In the genomic region with DNA sequence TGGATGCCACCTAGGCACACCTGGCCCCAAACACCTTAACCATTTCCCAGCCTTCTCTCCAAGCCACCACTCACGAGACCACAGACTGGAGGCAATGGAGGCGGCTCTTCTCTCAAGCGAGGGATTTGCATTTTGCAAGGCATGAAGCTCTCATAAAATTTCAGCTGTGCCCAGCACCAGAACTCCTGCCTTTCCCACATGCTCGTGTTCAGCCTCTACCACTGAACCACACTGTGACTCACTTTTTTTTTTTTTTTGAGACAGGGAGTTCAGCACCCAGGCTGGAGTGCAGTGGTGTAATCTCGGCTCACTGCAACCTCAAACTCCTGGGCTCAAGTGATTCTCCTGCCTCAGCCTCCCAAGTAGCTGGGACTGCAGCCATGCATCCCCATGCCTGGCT, we compare ENCODE assay signal across 11 cellular contexts. TPM values are rescaled to one million over a fixed set of nuclear protein-coding genes. Genes with fewer than 3 reads are reported as not detected.
DNase-seq lines count a peak whose midpoint lies in the region; ATAC-seq lines count a peak whose summit lies in the region.
"Had no signal": no experiment of that assay in that cellular context is flagged by ENCODE, and none has a peak within 500 bp of the region (broad histone marks: within the 10 kb centered on the region; RNA-seq: fewer than 3 reads in every experiment).

No MANE protein-coding gene starts in this region.

- no peaks in the 10 kb centered on the region for H3K36me3 Mint-ChIP-seq in T-helper 17 cell (ENCODE audit: low read depth)

- H3K14ac ChIP-seq in mesenchymal stem cell (ENCODE audit: low read length in 2 of 2): no peak overlapping the region

- H3K9me3 ChIP-seq in T-helper 17 cell (ENCODE audit: control insufficient read depth, low read length, poor library complexity, severe bottlenecking) (no peaks in the 10 kb centered on the region), mesenchymal stem cell (ENCODE audit: control insufficient read depth, low read length) (no peaks in the 10 kb centered on the region)

- no peak overlapping the region for H3K27ac ChIP-seq in mesenchymal stem cell (ENCODE audit: low read length, poor library complexity, severe bottlenecking)
- no peak overlapping the region for H3K27ac ChIP-seq in caudate nucleus (ENCODE audit: low read depth, low read length)
- H3K27ac ChIP-seq: cardiac muscle cell had no signal

- peaks cover 2% of the 10 kb centered on the region for H3K4me1 ChIP-seq in mesenchymal stem cell (ENCODE audit: control insufficient read depth, insufficient read depth, low read depth, low read length)

- no peak overlapping the region for H4K91ac ChIP-seq in mesenchymal stem cell (ENCODE audit: low read length)

- no peak overlapping the region for H2BK12ac ChIP-seq in mesenchymal stem cell (ENCODE audit: low read length in 2 of 2)

- no peak overlapping the region for H2AFZ ChIP-seq in mesenchymal stem cell (ENCODE audit: low read depth, low read length)

- no peak overlapping the region for H2BK120ac ChIP-seq in mesenchymal stem cell (ENCODE audit: low read depth, low read length)

- peak; percentile 35 for ATAC-seq in T-helper 17 cell

- DNase-seq in GF-D8 (lab: John Stamatoyannopoulos, UW): peak; percentile 55
- DNase-seq in T-helper 17 cell: no peak
- peak; percentile 38 for DNase-seq in mesenchymal stem cell
- no peak for DNase-seq in NAMALWA (ENCODE audit: low spot score)
- no peak for DNase-seq in D341Med (ENCODE audit: low spot score)
- DNase-seq in caudate nucleus (lab: John Stamatoyannopoulos, UW): no peak
- DNase-seq: COR-L47, head of caudate nucleus, NCI-H748 treated with DMSO at 0.1 percent for 48 hours had no signal

- 63% methylated on average over 5 of the region's 5 CpGs for WGBS in mesenchymal stem cell

- H3K27me3 Mint-ChIP-seq in T-helper 17 cell: no peaks in the 10 kb centered on the region

- H4K8ac ChIP-seq in mesenchymal stem cell (ENCODE audit: low read length): no peak overlapping the region

- no peaks in the 10 kb centered on the region for H3K79me1 ChIP-seq in mesenchymal stem cell (replicated peaks; ENCODE audit: low read length, poor library complexity, severe bottlenecking)

- no peak overlapping the region for H2BK5ac ChIP-seq in mesenchymal stem cell (ENCODE audit: low read depth, low read length, poor library complexity, severe bottlenecking)

- no peak overlapping the region for H3K4me3 Mint-ChIP-seq in T-helper 17 cell

- H3K27ac Mint-ChIP-seq in T-helper 17 cell: no peak overlapping the region

- no peak overlapping the region for H2BK15ac ChIP-seq in mesenchymal stem cell (ENCODE audit: low read depth, poor library complexity, severe bottlenecking)

- H3K9ac ChIP-seq in mesenchymal stem cell (ENCODE audit: low read length): peak overlapping the region; percentile 7

- H3K4me2 ChIP-seq in mesenchymal stem cell (ENCODE audit: low read length, poor library complexity, severe bottlenecking): no peak overlapping the region

- H3K27me3 ChIP-seq in mesenchymal stem cell (ENCODE audit: control insufficient read depth in 1 of 2, insufficient read depth in 1 of 2, low read length in 2 of 2): peaks cover 0 to 21% of the 10 kb centered on the region in 2 experiments
- H3K27me3 ChIP-seq: cardiac muscle cell had no signal

- H3K4ac ChIP-seq in mesenchymal stem cell (ENCODE audit: low read depth in 1 of 2, low read length in 2 of 2): no peak overlapping the region

- no peak overlapping the region for H2AK5ac ChIP-seq in mesenchymal stem cell (ENCODE audit: low read length, severe bottlenecking)

- no peak overlapping the region for H3K23ac ChIP-seq in mesenchymal stem cell (ENCODE audit: low read length in 2 of 2)

- H3K36me3 ChIP-seq in mesenchymal stem cell (ENCODE audit: control insufficient read depth in 1 of 2, insufficient read depth in 2 of 2, low read depth in 1 of 2, low read length in 2 of 2): no peaks in the 10 kb centered on the region
- H3K36me3 ChIP-seq: cardiac muscle cell had no signal

- peaks cover 9% of the 10 kb centered on the region for H3K4me1 Mint-ChIP-seq in T-helper 17 cell

- H3K18ac ChIP-seq in mesenchymal stem cell (ENCODE audit: low read depth in 1 of 2, low read length in 2 of 2): no peak overlapping the region

- no peak overlapping the region for H3K4me3 ChIP-seq in mesenchymal stem cell (ENCODE audit: insufficient read depth in 1 of 2, low read depth in 1 of 2, low read length in 2 of 2)
- H3K4me3 ChIP-seq: cardiac muscle cell had no signal

RNA-seq across cellular contexts. Expression of gene NANOS3, which starts 10.6 kb away (rescaled TPM):
- 1 to 10 TPM in 1 of 2 donors, under 1 TPM in 1; 0.60 to 2.6 TPM for total RNA-seq in T-helper 17 cell
- polyA plus RNA-seq in mesenchymal stem cell (2013, experiment 1 of 2): 1.4 TPM
- 3.1 TPM for polyA plus RNA-seq in mesenchymal stem cell (2013, experiment 2 of 2)
- total RNA-seq: skeletal muscle tissue had no signal

RNA-seq across cellular contexts. Expression of gene BRME1, which starts 18.4 kb away (rescaled TPM):
- total RNA-seq in T-helper 17 cell: 1 to 10 TPM in 1 of 2 donors, under 1 TPM in 1; 0.82 to 1.7 TPM
- polyA plus RNA-seq in mesenchymal stem cell (2013, experiment 1 of 2): 0.22 TPM
- polyA plus RNA-seq in mesenchymal stem cell (2013, experiment 2 of 2): 0.22 TPM

RNA-seq across cellular contexts. Expression of gene CC2D1A, which starts 18.5 kb away (rescaled TPM):
- total RNA-seq in T-helper 17 cell: 10 to 100 TPM; 22.5 to 24.4 TPM
- 15.2 TPM for polyA plus RNA-seq in mesenchymal stem cell (2013, experiment 1 of 2)
- 15.0 TPM for polyA plus RNA-seq in mesenchymal stem cell (2013, experiment 2 of 2)

RNA-seq across cellular contexts. Expression of gene PODNL1, which starts 50.7 kb away (rescaled TPM):
- under 1 TPM in 1 of 2 donors, not detected in 1; 0.31 TPM for total RNA-seq in T-helper 17 cell
- 4.7 TPM for polyA plus RNA-seq in mesenchymal stem cell (2013, experiment 1 of 2)
- 3.7 TPM for polyA plus RNA-seq in mesenchymal stem cell (2013, experiment 2 of 2)
- total RNA-seq: skeletal muscle tissue had no signal
- polyA plus RNA-seq: cardiac muscle cell had no signal

Comparison
In these comparisons a context has a peak if more than half of its experiments do, and no peak if none do; other contexts are left out.
1. DNase-seq: peak in GF-D8 (single experiment) and mesenchymal stem cell (single experiment); none in T-helper 17 cell (0 of 3), NAMALWA (single experiment), D341Med (single experiment) and caudate nucleus (0 of 61).